Comparison of ENCODE assay signal across 10 cellular contexts in genomic region chr20:5863040-5863811, GRCh38. TPM values are rescaled to one million over a fixed set of nuclear protein-coding genes. Genes with fewer than 3 reads are reported as not detected.
DNase-seq lines count a peak whose midpoint lies in the region; ATAC-seq, FAIRE-seq and TF ChIP-seq lines count a peak whose summit lies in the region.
"Had no signal": no experiment of that assay in that cellular context is flagged by ENCODE, and none has a peak within 500 bp of the region (broad histone marks: within the 10 kb centered on the region; RNA-seq: fewer than 3 reads in every experiment).

No MANE protein-coding gene starts in this region.

- no peak for ATAC-seq in GM19023 (IDR thresholded peaks at IDR 0.05; ENCODE audit: unreplicated experiment)
- ATAC-seq in GM21447 (IDR thresholded peaks at IDR 0.05; ENCODE audit: unreplicated experiment): no peak

- no peaks in the 10 kb centered on the region for H4K20me1 ChIP-seq in fibroblast of lung (ENCODE audit: control insufficient read depth, extremely low read depth, insufficient read depth, low read length)

- no peak overlapping the region for H3K4me3 ChIP-seq in fibroblast of lung (replicated peaks in 1 of 4; ENCODE audit: control extremely low read depth in 1 of 4, insufficient read depth in 1 of 4, low read depth in 3 of 4, low read length in 4 of 4)
- H3K4me3 ChIP-seq: dorsolateral prefrontal cortex had no signal

- H3K27ac ChIP-seq in fibroblast of lung (ENCODE audit: insufficient read depth, low read length): no peak overlapping the region

- no peak overlapping the region for H2AFZ ChIP-seq in fibroblast of lung (ENCODE audit: low read length)

- H3K4me1 ChIP-seq in fibroblast of lung (ENCODE audit: control insufficient read depth, extremely low read depth, insufficient read depth, low read length): peaks cover 2% of the 10 kb centered on the region

- FAIRE-seq in RCC 7860 (lab: Jason Lieb, UNC): no peak

- DNase-seq in GF-D8 (lab: John Stamatoyannopoulos, UW): peak; percentile 66
- DNase-seq in RCC 7860 (ENCODE audit: low spot score): peak; percentile 45
- peak; percentile 54 to 81 for DNase-seq in fibroblast of lung (ENCODE audit: low read depth in 2 of 2)
- peak; percentile 26 for DNase-seq in pulmonary artery endothelial cell (ENCODE audit: low read depth, low spot score)
- DNase-seq in germinal center (ENCODE audit: low spot score): no peak
- no peak for DNase-seq in effector CD4-positive, alpha-beta T cell
- DNase-seq: activated CD4-positive, alpha-beta T cell treated with anti-CD3 and anti-CD28 coated beads for 48 hours had no signal

- no peak overlapping the region for H3K9ac ChIP-seq in fibroblast of lung (ENCODE audit: insufficient read depth, low read length)

- no peaks in the 10 kb centered on the region for H3K27me3 ChIP-seq in fibroblast of lung (ENCODE audit: control insufficient read depth, insufficient read depth, low read length)
- H3K27me3 ChIP-seq: dorsolateral prefrontal cortex had no signal

- TF ChIP-seq CTCF in fibroblast of lung (conservative IDR thresholded peaks at IDR 0.05 in 1 of 2, IDR thresholded peaks at IDR 0.05 in 1 of 2; ENCODE audit: low read depth in 1 of 2, low read length in 2 of 2): no peak

- no peaks in the 10 kb centered on the region for H3K36me3 ChIP-seq in fibroblast of lung (ENCODE audit: control insufficient read depth, insufficient read depth, low read length)

- H3K79me2 ChIP-seq in fibroblast of lung (ENCODE audit: control insufficient read depth, insufficient read depth, low read length): no peaks in the 10 kb centered on the region

- no peaks in the 10 kb centered on the region for H3K9me3 ChIP-seq in fibroblast of lung (ENCODE audit: control insufficient read depth, insufficient read depth, low read depth, low read length)

- peak overlapping the region; percentile 37 for H3K4me2 ChIP-seq in fibroblast of lung (ENCODE audit: extremely low read depth, insufficient read depth, low read length)

RNA-seq across cellular contexts. Expression of gene CHGB, which starts 48.1 kb away (rescaled TPM):
- total RNA-seq in fibroblast of lung (under 0.01 TPM in 1 of 2 replicates, not detected in the other), pulmonary artery endothelial cell (not detected in 2 replicates)
- polyA plus RNA-seq in fibroblast of lung: 0.09 and 0.12 TPM in 2 replicates
- not detected in 2 replicates for polyA plus RNA-seq in fibroblast of lung (2012)
- not detected in 2 replicates for polyA minus RNA-seq in fibroblast of lung (ENCODE audit: low replicate concordance)

Comparison
In these comparisons a context has a peak if more than half of its experiments do, and no peak if none do; other contexts are left out.
1. DNase-seq: peak in GF-D8 (single experiment), RCC 7860 (single experiment), fibroblast of lung (2 of 2) and pulmonary artery endothelial cell (single experiment); none in germinal center (single experiment) and effector CD4-positive, alpha-beta T cell (single experiment).